Comparison of ENCODE assay signal across 8 cellular contexts in the genomic region with DNA sequence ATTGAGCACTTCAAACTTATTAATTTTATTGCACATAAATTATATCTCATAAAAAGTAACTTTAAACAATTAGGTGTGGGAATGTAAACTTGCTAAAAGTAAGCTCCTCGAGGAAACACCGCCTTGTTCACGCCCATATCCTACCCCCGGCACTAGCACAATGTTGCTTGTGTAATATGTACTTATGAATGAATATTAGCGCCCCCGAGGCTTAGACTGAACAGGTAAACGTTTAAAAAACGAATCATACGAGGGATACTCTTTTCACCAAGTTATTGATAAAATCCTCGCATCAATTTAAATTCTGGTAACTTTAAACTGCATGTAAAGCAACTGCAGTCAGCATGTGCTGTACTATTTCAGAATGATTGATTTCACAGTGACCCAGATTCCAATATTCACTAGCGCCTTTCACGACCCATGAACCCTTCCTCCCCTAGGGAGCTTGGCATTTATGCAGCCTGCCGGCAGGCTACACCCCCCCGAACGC. TPM values are rescaled to one million over a fixed set of nuclear protein-coding genes. Genes with fewer than 3 reads are reported as not detected.
DNase-seq lines count a peak whose midpoint lies in the region; ATAC-seq, FAIRE-seq and TF ChIP-seq lines count a peak whose summit lies in the region.

No MANE protein-coding gene starts in this region.

- H3K27ac Mint-ChIP-seq in CD8-positive, alpha-beta memory T cell, result peak overlapping the region; percentile 92 to 99 (median 96)
- H3K27ac Mint-ChIP-seq in T-helper 17 cell, result peak overlapping the region; percentile 97

- H3K9ac ChIP-seq in fibroblast of lung (ENCODE audit: insufficient read depth, low read length), result peak overlapping the region; percentile 84

- peaks cover 20% of the 10 kb centered on the region for H3K4me1 ChIP-seq in CD8-positive, alpha-beta memory T cell (ENCODE audit: insufficient read depth, low read length)
- H3K4me1 ChIP-seq in fibroblast of lung (ENCODE audit: control insufficient read depth, extremely low read depth, insufficient read depth, low read length) (peaks cover 6% of the 10 kb centered on the region), pancreas (peaks cover 0 to 20% (median 3%) of the 10 kb centered on the region in 3 donors)

- H3K36me3 ChIP-seq in CD8-positive, alpha-beta memory T cell (ENCODE audit: insufficient read depth, low read length), result peaks cover 4% of the 10 kb centered on the region
- peaks cover 2% of the 10 kb centered on the region for H3K36me3 ChIP-seq in fibroblast of lung (ENCODE audit: control insufficient read depth, insufficient read depth, low read length)
- no peaks in the 10 kb centered on the region for H3K36me3 ChIP-seq in pancreas

- FAIRE-seq in pancreas (lab: Jason Lieb, UNC), result no peak

- H3K4me1 Mint-ChIP-seq in CD8-positive, alpha-beta memory T cell, result peaks cover 31 to 60% (median 51%) of the 10 kb centered on the region in 3 donors
- peaks cover 28% of the 10 kb centered on the region for H3K4me1 Mint-ChIP-seq in T-helper 17 cell

- whole genome bisulfite sequencing in pancreas, 2 donors, result 0% methylated on average over 15 of the region's 15 CpGs

- intact Hi-C loops in pancreas (cut with DNase I), result no loop called here

- no peaks in the 10 kb centered on the region for H3K9me3 ChIP-seq in CD8-positive, alpha-beta memory T cell (ENCODE audit: low read length)
- H3K9me3 ChIP-seq in T-helper 17 cell (ENCODE audit: control insufficient read depth, low read length, poor library complexity, severe bottlenecking) (no peaks in the 10 kb centered on the region), fibroblast of lung (ENCODE audit: control insufficient read depth, insufficient read depth, low read depth, low read length) (no peaks in the 10 kb centered on the region), pancreas (no peaks in the 10 kb centered on the region)

- no peaks in the 10 kb centered on the region for H3K27me3 ChIP-seq in CD8-positive, alpha-beta memory T cell (ENCODE audit: insufficient read depth, low read length, poor library complexity, severe bottlenecking)
- no peaks in the 10 kb centered on the region for H3K27me3 ChIP-seq in fibroblast of lung (ENCODE audit: control insufficient read depth, insufficient read depth, low read length)
- H3K27me3 ChIP-seq in pancreas, result no peaks in the 10 kb centered on the region

- peak overlapping the region; percentile 96 to 99 (median 97) for H3K4me3 Mint-ChIP-seq in CD8-positive, alpha-beta memory T cell
- peak overlapping the region; percentile 97 for H3K4me3 Mint-ChIP-seq in T-helper 17 cell

- H3K27ac ChIP-seq in CD8-positive, alpha-beta memory T cell (ENCODE audit: low read depth, low read length), result peak overlapping the region; percentile 87
- H3K27ac ChIP-seq in fibroblast of lung (ENCODE audit: insufficient read depth, low read length) (peak overlapping the region; percentile 86), pancreas (peak overlapping the region; percentile 83 to 95 (median 89))

- peaks cover 13% of the 10 kb centered on the region for H3K79me2 ChIP-seq in fibroblast of lung (ENCODE audit: control insufficient read depth, insufficient read depth, low read length)

- H3K4me3 ChIP-seq in CD8-positive, alpha-beta memory T cell (ENCODE audit: low read length), result peak overlapping the region; percentile 84
- peak overlapping the region; percentile 91 to 96 (median 93) for H3K4me3 ChIP-seq in fibroblast of lung (replicated peaks in 1 of 4; ENCODE audit: control extremely low read depth in 1 of 4, insufficient read depth in 1 of 4, low read depth in 3 of 4, low read length in 4 of 4)
- peak overlapping the region; percentile 62 to 86 (median 76) for H3K4me3 ChIP-seq in pancreas

- TF ChIP-seq CTCF in fibroblast of lung (conservative IDR thresholded peaks at IDR 0.05 in 1 of 2, IDR thresholded peaks at IDR 0.05 in 1 of 2; ENCODE audit: low read depth in 1 of 2, low read length in 2 of 2) (no peak), pancreas (IDR thresholded peaks at IDR 0.05) (no peak)

- peak; percentile 15 for ATAC-seq in GM19438 (IDR thresholded peaks at IDR 0.05; ENCODE audit: low read depth, unreplicated experiment)
- peak; percentile 3 for ATAC-seq in HG03571 (IDR thresholded peaks at IDR 0.05; ENCODE audit: unreplicated experiment)
- peak; percentile 31 for ATAC-seq in T-helper 17 cell
- peak in 3 of 4 donors; percentile 12 to 23 (median 18) for ATAC-seq in pancreas
- no peak for ATAC-seq in HG03196 (IDR thresholded peaks at IDR 0.05; ENCODE audit: unreplicated experiment)

- POLR2A ChIA-PET in CD8-positive, alpha-beta memory T cell (lab: Charles Lee), result no interaction called here

- peak overlapping the region; percentile 94 for H3K4me2 ChIP-seq in fibroblast of lung (ENCODE audit: extremely low read depth, insufficient read depth, low read length)

- no peak for DNase-seq in CD8-positive, alpha-beta memory T cell
- DNase-seq in T-helper 17 cell (no peak), fibroblast of lung (ENCODE audit: low read depth in 2 of 2) (peak in 1 of 2 donors; percentile 10), pancreas (no peak)
- no peak for DNase-seq in stimulated activated CD8-positive, alpha-beta memory T cell treated with anti-CD3 and anti-CD28 coated beads, Interleukin-4, amount 100 ng/mL, for 48 hours

- H4K20me1 ChIP-seq in fibroblast of lung (ENCODE audit: control insufficient read depth, extremely low read depth, insufficient read depth, low read length), result no peaks in the 10 kb centered on the region

- H3K9me3 Mint-ChIP-seq in CD8-positive, alpha-beta memory T cell, result no peaks in the 10 kb centered on the region

- CTCF ChIA-PET in CD8-positive, alpha-beta memory T cell (lab: Charles Lee), result interaction anchor here (1.8 kb wide), 1 partner anchor 136 kb away, joined by 4 read pairs; no protein-coding TSS in a partner anchor

- H3K27me3 Mint-ChIP-seq in CD8-positive, alpha-beta memory T cell, result no peaks in the 10 kb centered on the region
- H3K27me3 Mint-ChIP-seq in T-helper 17 cell, result no peaks in the 10 kb centered on the region

- H2AFZ ChIP-seq in fibroblast of lung (ENCODE audit: low read length), result peak overlapping the region; percentile 95

- peaks cover 0 to 35% (median 5%) of the 10 kb centered on the region in 3 donors for H3K36me3 Mint-ChIP-seq in CD8-positive, alpha-beta memory T cell
- peaks cover 6% of the 10 kb centered on the region for H3K36me3 Mint-ChIP-seq in T-helper 17 cell (ENCODE audit: low read depth)

RNA-seq across cellular contexts. Expression of a gene that starts 0.6 kb away (rescaled TPM):
- 10 to 100 TPM; 37.7 to 40.8 TPM for total RNA-seq in CD8-positive, alpha-beta memory T cell
- 13.2 TPM for polyA plus RNA-seq in CD8-positive, alpha-beta memory T cell
- total RNA-seq in T-helper 17 cell, result 10 to 100 TPM; 13.7 to 16.6 TPM
- total RNA-seq in fibroblast of lung, result 16.4 and 28.9 TPM in 2 replicates
- 16.3 and 18.0 TPM in 2 replicates for polyA plus RNA-seq in fibroblast of lung
- 13.0 and 14.7 TPM in 2 replicates for polyA plus RNA-seq in fibroblast of lung (2012)
- 1.1 and 14.7 TPM in 2 replicates for polyA minus RNA-seq in fibroblast of lung (ENCODE audit: low replicate concordance)
- total RNA-seq in pancreas, result 10 to 100 TPM in 3 of 6 donors, 1 to 10 TPM in 3; 7.6 to 16.3 (median 9.1) TPM
- polyA plus RNA-seq in pancreas, result 10 to 100 TPM in 1 of 2 donors, 1 to 10 TPM in 1; 8.4 to 10.1 TPM

RNA-seq across cellular contexts. Expression of a gene that starts 49.8 kb away (rescaled TPM):
- total RNA-seq in CD8-positive, alpha-beta memory T cell, result not detected
- polyA plus RNA-seq in CD8-positive, alpha-beta memory T cell, result not detected
- total RNA-seq in T-helper 17 cell (not detected), fibroblast of lung (not detected in 2 replicates), pancreas (not detected)
- polyA plus RNA-seq in fibroblast of lung (0.05 TPM in 1 of 2 replicates, not detected in the other), pancreas (under 1 TPM in 1 of 2 donors, not detected in 1; 0.07 TPM)
- not detected in 2 replicates for polyA plus RNA-seq in fibroblast of lung (2012)
- polyA minus RNA-seq in fibroblast of lung (ENCODE audit: low replicate concordance), result not detected in 2 replicates
